ENCODE assay signal across 12 cellular contexts in the genomic region with DNA sequence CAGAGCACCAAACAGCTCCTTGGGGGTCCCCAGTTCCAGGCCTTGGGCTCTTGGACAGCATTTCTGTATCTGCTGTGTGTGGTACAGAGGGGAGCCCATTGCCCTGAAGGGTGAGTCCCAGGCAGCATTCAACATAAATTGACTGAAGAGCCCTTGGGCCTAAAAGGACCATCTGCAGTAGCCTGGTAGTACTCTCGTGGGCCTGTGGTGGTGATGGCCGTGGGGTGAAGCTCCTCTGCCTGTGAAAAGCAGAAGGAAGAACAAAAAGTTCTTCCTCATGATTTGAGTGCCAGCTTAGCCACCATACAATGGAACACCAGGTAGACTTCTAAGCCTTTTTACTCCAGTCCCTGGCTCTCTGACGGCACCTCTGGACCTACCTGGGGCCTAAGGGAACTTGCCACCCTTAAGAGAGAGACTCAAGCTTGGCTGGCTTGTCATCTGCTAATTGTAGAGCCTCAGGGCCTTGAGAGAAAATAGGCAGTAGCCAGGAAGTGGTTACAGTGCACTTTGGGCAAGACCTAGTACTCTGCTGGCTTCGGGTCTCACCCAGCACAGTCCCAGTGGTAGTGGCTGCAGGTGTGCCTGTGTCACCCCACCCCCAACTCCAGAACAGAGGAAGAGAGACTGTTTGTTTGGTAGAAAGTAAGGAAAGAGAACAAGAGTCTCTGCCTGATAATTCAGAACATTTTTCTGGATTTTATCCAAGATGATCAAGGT.
DNase-seq lines count a peak whose midpoint lies in the region; ATAC-seq and TF ChIP-seq lines count a peak whose summit lies in the region.
"Had no signal": no experiment of that assay in that cellular context is flagged by ENCODE, and none has a peak within 500 bp of the region (broad histone marks: within the 10 kb centered on the region; RNA-seq: fewer than 3 reads in every experiment).

No MANE protein-coding gene starts in this region.

- H3K9ac ChIP-seq in DND-41 (ENCODE audit: low read depth, low read length), result no peak overlapping the region
- H3K9ac ChIP-seq: neural progenitor cell had no signal

- H3K9me3 ChIP-seq in DND-41 (ENCODE audit: insufficient read depth, low read length, severe bottlenecking), result no peaks in the 10 kb centered on the region

- H3K4me3 ChIP-seq in DND-41 (ENCODE audit: low read depth in 1 of 2, low read length in 2 of 2), result no peak overlapping the region
- H3K4me3 ChIP-seq: neural progenitor cell had no signal

- H2AFZ ChIP-seq in DND-41 (ENCODE audit: low read depth, low read length), result no peak overlapping the region
- H2AFZ ChIP-seq: neural progenitor cell had no signal

- H3K27me3 ChIP-seq in DND-41 (ENCODE audit: insufficient read depth, low read length, poor library complexity), result no peaks in the 10 kb centered on the region
- H3K27me3 ChIP-seq: neural progenitor cell had no signal

- H3K79me2 ChIP-seq in DND-41 (ENCODE audit: insufficient read depth, low read length), result no peaks in the 10 kb centered on the region

- H3K27ac ChIP-seq in DND-41 (ENCODE audit: low read length), result peak overlapping the region; percentile 64
- H3K27ac ChIP-seq: neural progenitor cell had no signal

- ATAC-seq in DND-41 (ENCODE audit: insufficient read depth, low read depth) (peak; percentile 99), GM19351 (IDR thresholded peaks at IDR 0.05; ENCODE audit: unreplicated experiment) (peak; percentile 96), HG02884 (IDR thresholded peaks at IDR 0.05; ENCODE audit: unreplicated experiment) (peak; percentile 55)
- ATAC-seq: WTC11 had no signal

- DNase-seq in DND-41 (peak; percentile 86), MV-4-11 (lab: John Stamatoyannopoulos, UW) (peak; percentile 52), NCI-H1105 treated with DMSO at 0.1 percent for 48 hours (lab: John Stamatoyannopoulos, UW) (no peak), NCI-H1436 treated with DMSO at 0.1 percent for 48 hours (lab: John Stamatoyannopoulos, UW) (no peak), SHP77 (lab: John Stamatoyannopoulos, UW) (no peak)
- DNase-seq in activated CD4-positive, CD25-positive, alpha-beta regulatory T cell (lab: John Stamatoyannopoulos, UW), result no peak
- DNase-seq: cerebellar nuclear complex, NCI-H2081 treated with DMSO at 0.1 percent for 48 hours had no signal

- TF ChIP-seq CTCF in DND-41 (IDR thresholded peaks at IDR 0.05; ENCODE audit: borderline replicate concordance, extremely low read depth, low read length, poor library complexity, severe bottlenecking), result no peak

- peak overlapping the region; percentile 29; the same call in 1 of the 2 replicates for H3K4me2 ChIP-seq in DND-41 (ENCODE audit: insufficient read depth, low read length)
- H3K4me2 ChIP-seq: neural progenitor cell had no signal

- peaks cover 17% of the 10 kb centered on the region for H3K4me1 ChIP-seq in DND-41 (ENCODE audit: insufficient read depth, low read length)
- H3K4me1 ChIP-seq: neural progenitor cell had no signal

- H3K36me3 ChIP-seq in DND-41 (ENCODE audit: insufficient read depth, low read length), result no peaks in the 10 kb centered on the region
- H3K36me3 ChIP-seq: neural progenitor cell had no signal

- H4K20me1 ChIP-seq in DND-41 (ENCODE audit: insufficient read depth, low read length), result no peaks in the 10 kb centered on the region

Comparison
In these comparisons a context has a peak if more than half of its experiments do, and no peak if none do; other contexts are left out.
1. DNase-seq: peak in DND-41 (single experiment) and MV-4-11 (single experiment); none in NCI-H1105 treated with DMSO at 0.1 percent for 48 hours (single experiment), NCI-H1436 treated with DMSO at 0.1 percent for 48 hours (single experiment), activated CD4-positive, CD25-positive, alpha-beta regulatory T cell (0 of 4) and SHP77 (0 of 2).
2. Peak in every context shown above with its lines, with median percentiles within 50 percentile points of each other: ATAC-seq.